In genomic region chr12:51779876-51780275, GRCh38 we compare ENCODE assay signal across 15 cellular contexts.
DNase-seq lines count a peak whose midpoint lies in the region; ATAC-seq and TF ChIP-seq lines count a peak whose summit lies in the region.
"Had no signal": no experiment of that assay in that cellular context is flagged by ENCODE, and none has a peak within 500 bp of the region (broad histone marks: within the 10 kb centered on the region; RNA-seq: fewer than 3 reads in every experiment).

No MANE protein-coding gene starts in this region.

- H3K4me1 Mint-ChIP-seq in activated naive CD8-positive, alpha-beta T cell treated with anti-CD3 and anti-CD28 coated beads, Interleukin-2, amount 50 U/mL, for 24 hours: peaks cover 20% of the 10 kb centered on the region
- H3K4me1 Mint-ChIP-seq in naive thymus-derived CD8-positive, alpha-beta T cell: peaks cover 14 to 43% (median 27%) of the 10 kb centered on the region in 4 donors
- H3K4me1 Mint-ChIP-seq in chondrocyte (ENCODE audit: low read depth): no peaks in the 10 kb centered on the region

- H3K4me3 Mint-ChIP-seq in activated naive CD8-positive, alpha-beta T cell treated with anti-CD3 and anti-CD28 coated beads, Interleukin-2, amount 50 U/mL, for 24 hours: no peak overlapping the region
- peak overlapping the region in 9 of 10 donors; percentile 47 to 83 (median 66) for H3K4me3 Mint-ChIP-seq in naive thymus-derived CD8-positive, alpha-beta T cell
- H3K4me3 Mint-ChIP-seq in chondrocyte (ENCODE audit: unreplicated experiment): no peak overlapping the region
- H3K4me3 Mint-ChIP-seq: CD14-positive monocyte; CD8-positive, alpha-beta memory T cell had no signal

- no peaks in the 10 kb centered on the region for H3K9me3 ChIP-seq in KOPT-K1 (ENCODE audit: insufficient read depth, low read length, poor library complexity, severe bottlenecking)
- H3K9me3 ChIP-seq in thymus (ENCODE audit: control insufficient read depth): no peaks in the 10 kb centered on the region
- H3K9me3 ChIP-seq: A549 had no signal

- no peaks in the 10 kb centered on the region for H3K27me3 ChIP-seq in thymus (ENCODE audit: control insufficient read depth, insufficient read depth)

- no peaks in the 10 kb centered on the region for H3K27me3 Mint-ChIP-seq in activated naive CD8-positive, alpha-beta T cell treated with anti-CD3 and anti-CD28 coated beads, Interleukin-2, amount 50 U/mL, for 24 hours
- H3K27me3 Mint-ChIP-seq in naive thymus-derived CD8-positive, alpha-beta T cell: no peaks in the 10 kb centered on the region
- no peaks in the 10 kb centered on the region for H3K27me3 Mint-ChIP-seq in chondrocyte (ENCODE audit: low read depth)

- TF ChIP-seq CTCF in chondrocyte (IDR thresholded peaks at IDR 0.05): no peak

- H3K9me3 Mint-ChIP-seq in activated naive CD8-positive, alpha-beta T cell treated with anti-CD3 and anti-CD28 coated beads, Interleukin-2, amount 50 U/mL, for 24 hours: no peaks in the 10 kb centered on the region
- no peaks in the 10 kb centered on the region for H3K9me3 Mint-ChIP-seq in naive thymus-derived CD8-positive, alpha-beta T cell
- H3K9me3 Mint-ChIP-seq in chondrocyte (ENCODE audit: low read depth): peaks cover under 1% of the 10 kb centered on the region
- H3K9me3 Mint-ChIP-seq: CD14-positive monocyte; CD8-positive, alpha-beta memory T cell had no signal

- H3K27ac ChIP-seq in KOPT-K1 (ENCODE audit: low read depth, low read length, poor library complexity, severe bottlenecking) (peak overlapping the region; percentile 65), thymus (ENCODE audit: low read depth) (peak overlapping the region; percentile 94)
- H3K27ac ChIP-seq: A549, GM23248, HL-60 had no signal

- POLR2A ChIA-PET in naive thymus-derived CD8-positive, alpha-beta T cell (lab: Charles Lee): interaction anchor here (2.0 to 3.3 kb wide), 2 partner anchors 34 to 41 kb away, joined by 17 to 20 read pairs; a partner anchor contains a TSS

- H3K27ac Mint-ChIP-seq in activated naive CD8-positive, alpha-beta T cell treated with anti-CD3 and anti-CD28 coated beads, Interleukin-2, amount 50 U/mL, for 24 hours: peak overlapping the region; percentile 4
- H3K27ac Mint-ChIP-seq in naive thymus-derived CD8-positive, alpha-beta T cell: peak overlapping the region in 8 of 10 donors; percentile 10 to 89 (median 74)
- H3K27ac Mint-ChIP-seq in chondrocyte (ENCODE audit: unreplicated experiment): no peak overlapping the region

- DNase-seq in activated naive CD8-positive, alpha-beta T cell treated with anti-CD3 and anti-CD28 coated beads, Interleukin-2, amount 50 U/mL, for 24 hours: no peak
- DNase-seq in naive thymus-derived CD8-positive, alpha-beta T cell: no peak
- DNase-seq in NCI-H2107 (lab: John Stamatoyannopoulos, UW) (no peak), chondrocyte (ENCODE audit: low spot score) (no peak)
- DNase-seq: DMS53, GF-D8, GM23248 had no signal

- ATAC-seq in activated naive CD8-positive, alpha-beta T cell treated with anti-CD3 and anti-CD28 coated beads, Interleukin-2, amount 50 U/mL, for 24 hours: no peak
- no peak for ATAC-seq in naive thymus-derived CD8-positive, alpha-beta T cell
- ATAC-seq in HG03432 (IDR thresholded peaks at IDR 0.05; ENCODE audit: unreplicated experiment): no peak
- ATAC-seq: A549, HCT116 had no signal

- peaks cover 21% of the 10 kb centered on the region for H3K4me1 ChIP-seq in thymus (ENCODE audit: control insufficient read depth, insufficient read depth, low read length)
- H3K4me1 ChIP-seq: A549 had no signal

- H3K36me3 ChIP-seq in KOPT-K1 (ENCODE audit: insufficient read depth, low read length) (no peaks in the 10 kb centered on the region), thymus (ENCODE audit: control insufficient read depth, insufficient read depth) (no peaks in the 10 kb centered on the region)

- H3K4me3 ChIP-seq in thymus (ENCODE audit: low read length): no peak overlapping the region
- H3K4me3 ChIP-seq: A549, GM23248 had no signal

- no peaks in the 10 kb centered on the region for H3K36me3 Mint-ChIP-seq in activated naive CD8-positive, alpha-beta T cell treated with anti-CD3 and anti-CD28 coated beads, Interleukin-2, amount 50 U/mL, for 24 hours (ENCODE audit: low read depth)
- no peaks in the 10 kb centered on the region for H3K36me3 Mint-ChIP-seq in naive thymus-derived CD8-positive, alpha-beta T cell
- peaks cover 2% of the 10 kb centered on the region for H3K36me3 Mint-ChIP-seq in chondrocyte (ENCODE audit: low read depth)
- H3K36me3 Mint-ChIP-seq: CD14-positive monocyte had no signal

- whole genome bisulfite sequencing in thymus: 86% methylated on average over 5 of the region's 5 CpGs

Comparison
In these comparisons a context has a peak if more than half of its experiments do, and no peak if none do; other contexts are left out.
1. H3K4me3 Mint-ChIP-seq: peak in naive thymus-derived CD8-positive, alpha-beta T cell (9 of 10); none in activated naive CD8-positive, alpha-beta T cell treated with anti-CD3 and anti-CD28 coated beads, Interleukin-2, amount 50 U/mL, for 24 hours (single experiment) and chondrocyte (single experiment).